In the genomic region with DNA sequence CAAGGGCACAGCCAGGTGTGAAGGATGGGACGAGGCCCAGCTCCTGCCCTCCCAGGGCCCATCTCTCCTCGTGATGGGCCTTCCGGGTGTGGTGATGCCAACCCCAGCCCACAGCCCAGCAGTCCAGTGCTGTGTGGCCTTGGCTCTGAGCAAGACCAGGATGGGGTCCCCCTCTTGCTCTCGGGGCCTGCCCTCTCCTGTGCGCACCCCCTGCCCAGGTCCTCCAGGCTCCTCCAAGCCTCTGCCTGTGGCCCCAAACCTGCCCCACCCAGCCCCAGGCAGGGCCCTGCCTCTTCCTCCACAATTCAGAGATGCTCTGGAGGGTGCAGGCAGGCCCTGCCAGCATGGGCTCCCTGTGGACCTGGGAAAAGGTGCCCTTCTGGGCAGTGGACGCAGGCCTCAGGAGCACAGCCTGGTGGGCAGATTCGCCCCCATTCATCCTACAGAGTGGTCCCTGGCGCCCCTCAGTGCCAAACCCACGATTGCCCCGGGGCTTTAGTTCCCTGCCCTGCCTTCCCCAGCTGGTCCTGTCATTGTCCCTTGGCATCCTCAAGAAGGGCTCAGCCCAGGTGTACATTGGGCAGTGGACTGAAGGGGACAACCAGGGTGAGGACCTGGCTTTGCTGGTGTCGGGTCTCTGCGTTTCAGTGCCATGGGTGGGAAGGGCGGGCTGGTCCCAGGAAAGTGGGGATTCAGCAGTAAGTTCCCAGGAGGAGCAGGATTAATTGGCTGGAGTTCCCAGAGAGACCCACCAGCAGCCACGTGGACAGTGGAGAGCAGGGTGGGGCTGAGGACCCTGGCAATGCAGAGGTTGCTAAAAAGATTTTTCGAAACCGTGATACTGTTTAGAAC, we compare ENCODE assay signal across 20 cellular contexts. TPM values are rescaled to one million over a fixed set of nuclear protein-coding genes. Genes with fewer than 3 reads are reported as not detected.
"Had no signal": no experiment of that assay in that cellular context is flagged by ENCODE, and none has a peak within 500 bp of the region (broad histone marks: within the 10 kb centered on the region; RNA-seq: fewer than 3 reads in every experiment).

No MANE protein-coding gene starts in this region.

- H3K4me3 ChIP-seq: lower lobe of right lung had no signal

- H3K9me3 Mint-ChIP-seq: activated naive CD8-positive, alpha-beta T cell treated with anti-CD3 and anti-CD28 coated beads, Interleukin-2, amount 10 ng/mL, durations not matched to agents 7 days and 5 days; brain; central memory CD8-positive, alpha-beta T cell; naive thymus-derived CD8-positive, alpha-beta T cell; stimulated activated naive CD8-positive, alpha-beta T cell treated with anti-CD3 and anti-CD28 coated beads, Interleukin-15, Interleukin-2, amounts not matched to agents 100 ng/mL and 50 ng/mL, for 24 hours; type B pancreatic cell had no signal

- DNase-seq: activated CD4-positive, alpha-beta T cell treated with anti-CD3 and anti-CD28 coated beads, Interleukin-2, amount 50 U/mL, for 1 hour; activated CD8-positive, alpha-beta memory T cell treated with anti-CD3 and anti-CD28 coated beads for 24 hours; activated naive CD4-positive, alpha-beta T cell; activated naive CD8-positive, alpha-beta T cell treated with anti-CD3 and anti-CD28 coated beads, Interleukin-2, amount 10 ng/mL, durations not matched to agents 7 days and 5 days; effector memory CD4-positive, alpha-beta T cell; foreskin melanocyte; lower lobe of right lung; naive thymus-derived CD8-positive, alpha-beta T cell; stimulated activated CD4-positive, alpha-beta T cell treated with anti-CD3 and anti-CD28 coated beads, Interleukin-15, amount 100 ng/mL, for 24 hours; stimulated activated CD4-positive, alpha-beta T cell treated with anti-CD3 and anti-CD28 coated beads, Interleukin-4, amount 100 ng/mL, for 1 hour had no signal

- H3K4me1 ChIP-seq: lower lobe of right lung had no signal

- H3K27ac Mint-ChIP-seq: activated naive CD8-positive, alpha-beta T cell treated with anti-CD3 and anti-CD28 coated beads, Interleukin-2, amount 10 ng/mL, durations not matched to agents 7 days and 5 days; stimulated activated naive CD8-positive, alpha-beta T cell treated with anti-CD3 and anti-CD28 coated beads, Interleukin-15, Interleukin-2, amounts not matched to agents 100 ng/mL and 50 ng/mL, for 24 hours; type B pancreatic cell had no signal

- H3K27me3 ChIP-seq: neutrophil had no signal

- H3K36me3 Mint-ChIP-seq: type B pancreatic cell had no signal

- H3K4me3 Mint-ChIP-seq: activated naive CD8-positive, alpha-beta T cell treated with anti-CD3 and anti-CD28 coated beads, Interleukin-2, amount 10 ng/mL, durations not matched to agents 7 days and 5 days; brain; central memory CD8-positive, alpha-beta T cell; naive thymus-derived CD8-positive, alpha-beta T cell; stimulated activated naive CD8-positive, alpha-beta T cell treated with anti-CD3 and anti-CD28 coated beads, Interleukin-15, Interleukin-2, amounts not matched to agents 100 ng/mL and 50 ng/mL, for 24 hours; type B pancreatic cell had no signal

- H3K9me3 ChIP-seq: lower lobe of right lung, neutrophil had no signal

- H3K27ac ChIP-seq: lower lobe of right lung, neutrophil had no signal

- ATAC-seq: activated CD4-positive, CD25-positive, alpha-beta regulatory T cell treated with anti-CD3 and anti-CD28 coated beads, Interleukin-2, amount 50 U/mL, for 24 hours had no signal

- H3K4me1 Mint-ChIP-seq: activated naive CD8-positive, alpha-beta T cell treated with anti-CD3 and anti-CD28 coated beads, Interleukin-2, amount 10 ng/mL, durations not matched to agents 7 days and 5 days; brain; central memory CD8-positive, alpha-beta T cell; naive thymus-derived CD8-positive, alpha-beta T cell had no signal

RNA-seq across cellular contexts. Expression of gene CST6, which starts 29.6 kb away (rescaled TPM):
- total RNA-seq: activated naive CD8-positive, alpha-beta T cell treated with anti-CD3 and anti-CD28 coated beads, Interleukin-2, amount 10 ng/mL, durations not matched to agents 7 days and 5 days; naive thymus-derived CD8-positive, alpha-beta T cell; skeletal muscle tissue; T-helper 2 cell treated with Interferon-gamma antibody and Interleukin-4, amounts not matched to agents 100 ng/mL and 5 ng/mL, for 36 hours; temporal lobe had no signal
- polyA plus RNA-seq: naive thymus-derived CD8-positive, alpha-beta T cell had no signal

RNA-seq across cellular contexts. Expression of gene TSGA10IP, which starts 36.9 kb away (rescaled TPM):
- total RNA-seq: activated naive CD8-positive, alpha-beta T cell treated with anti-CD3 and anti-CD28 coated beads, Interleukin-2, amount 10 ng/mL, durations not matched to agents 7 days and 5 days; lower lobe of right lung; mucosa of gallbladder; naive thymus-derived CD8-positive, alpha-beta T cell; skeletal muscle tissue; T-helper 2 cell treated with Interferon-gamma antibody and Interleukin-4, amounts not matched to agents 100 ng/mL and 5 ng/mL, for 36 hours; temporal lobe had no signal
- polyA plus RNA-seq: naive thymus-derived CD8-positive, alpha-beta T cell had no signal
